ENCODE assay signal across 6 cellular contexts in the genomic region with DNA sequence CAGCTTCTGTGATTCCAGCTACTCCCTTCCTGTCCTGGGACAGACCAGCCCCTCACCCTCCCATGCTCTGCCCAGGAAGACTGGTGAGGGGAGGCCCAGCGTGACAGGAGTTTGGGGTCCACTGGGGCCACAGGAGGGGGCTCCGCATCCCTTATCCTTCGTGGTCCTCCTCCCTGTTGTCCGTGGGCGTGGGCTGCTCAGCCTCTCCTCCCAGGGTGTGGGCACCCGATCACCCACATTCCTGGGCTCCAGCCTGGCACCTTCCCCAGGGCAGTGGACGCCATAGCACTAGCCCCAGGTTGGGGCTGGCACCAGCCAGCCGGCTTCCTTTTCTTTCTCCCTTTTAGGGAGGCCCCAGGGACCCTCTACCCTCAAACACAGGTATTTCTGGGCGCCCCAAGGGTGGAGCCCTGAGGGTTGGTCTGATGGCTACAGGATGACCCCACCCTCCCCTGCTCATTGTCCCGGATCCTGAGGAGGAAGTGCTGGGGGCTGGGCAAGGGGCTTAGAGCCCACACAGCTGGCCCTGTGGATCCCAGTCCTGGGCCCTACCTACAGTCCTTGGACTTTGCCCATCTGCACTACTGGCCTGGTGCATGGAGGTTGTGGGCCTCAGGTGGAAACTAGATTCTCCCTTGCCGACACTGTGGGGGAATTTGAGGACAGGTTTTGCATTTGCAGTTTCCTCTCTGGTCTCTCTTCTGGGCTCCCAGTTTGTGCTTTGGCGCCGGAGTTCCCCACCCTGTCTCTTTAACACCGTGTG.
DNase-seq lines count a peak whose midpoint lies in the region.

No MANE protein-coding gene starts in this region.

- H3K27me3 ChIP-seq in effector memory CD4-positive, alpha-beta T cell (replicated peaks; ENCODE audit: control insufficient read depth, insufficient read depth, low read length, poor library complexity, severe bottlenecking) = no peaks in the 10 kb centered on the region

- in situ Hi-C loops in KBM-7 (cut with MboI; ENCODE audit: low pct_unique_long_range_greater_than_20kb, low sequenced_read_pairs) = no loop called here

- H3K9me3 ChIP-seq in effector memory CD4-positive, alpha-beta T cell (ENCODE audit: control insufficient read depth, low read length) = no peaks in the 10 kb centered on the region

- peaks cover 21% of the 10 kb centered on the region for H3K36me3 ChIP-seq in effector memory CD4-positive, alpha-beta T cell (ENCODE audit: control insufficient read depth, insufficient read depth, low read length)

- H3K4me3 ChIP-seq in effector memory CD4-positive, alpha-beta T cell (ENCODE audit: insufficient read depth, low read depth, low read length, poor library complexity, severe bottlenecking) = peak overlapping the region; percentile 80

- DNase-seq in KBM-7 = peak; percentile 12
- DNase-seq in effector memory CD4-positive, alpha-beta T cell = no peak
- peak; percentile 20 for DNase-seq in retina
- no peak for DNase-seq in superior temporal gyrus (ENCODE audit: extremely low spot score)
- no peak for DNase-seq in stimulated activated naive CD4-positive, alpha-beta T cell treated with Interleukin-2 at 50 U/mL for 16 hours (lab: John Stamatoyannopoulos, UW)
- DNase-seq in stimulated activated CD4-positive, alpha-beta T cell treated with anti-CD3 and anti-CD28 coated beads, Interleukin-1b, Interleukin-23, amount 100 ng/mL, for 48 hours = no peak

- peaks cover 20% of the 10 kb centered on the region for H3K4me1 ChIP-seq in effector memory CD4-positive, alpha-beta T cell (ENCODE audit: control insufficient read depth, insufficient read depth, low read length, poor library complexity, severe bottlenecking)

- peak overlapping the region; percentile 66 for H3K27ac ChIP-seq in effector memory CD4-positive, alpha-beta T cell (ENCODE audit: insufficient read depth, low read length, poor library complexity, severe bottlenecking)

Comparison
In these comparisons a context has a peak if more than half of its experiments do, and no peak if none do; other contexts are left out.
1. DNase-seq: peak in KBM-7 (single experiment) and retina (single experiment); none in effector memory CD4-positive, alpha-beta T cell (0 of 3), superior temporal gyrus (single experiment), stimulated activated naive CD4-positive, alpha-beta T cell treated with Interleukin-2 at 50 U/mL for 16 hours (single experiment) and stimulated activated CD4-positive, alpha-beta T cell treated with anti-CD3 and anti-CD28 coated beads, Interleukin-1b, Interleukin-23, amount 100 ng/mL, for 48 hours (single experiment).